8 cellular contexts compared by ENCODE assay signal in the genomic region with DNA sequence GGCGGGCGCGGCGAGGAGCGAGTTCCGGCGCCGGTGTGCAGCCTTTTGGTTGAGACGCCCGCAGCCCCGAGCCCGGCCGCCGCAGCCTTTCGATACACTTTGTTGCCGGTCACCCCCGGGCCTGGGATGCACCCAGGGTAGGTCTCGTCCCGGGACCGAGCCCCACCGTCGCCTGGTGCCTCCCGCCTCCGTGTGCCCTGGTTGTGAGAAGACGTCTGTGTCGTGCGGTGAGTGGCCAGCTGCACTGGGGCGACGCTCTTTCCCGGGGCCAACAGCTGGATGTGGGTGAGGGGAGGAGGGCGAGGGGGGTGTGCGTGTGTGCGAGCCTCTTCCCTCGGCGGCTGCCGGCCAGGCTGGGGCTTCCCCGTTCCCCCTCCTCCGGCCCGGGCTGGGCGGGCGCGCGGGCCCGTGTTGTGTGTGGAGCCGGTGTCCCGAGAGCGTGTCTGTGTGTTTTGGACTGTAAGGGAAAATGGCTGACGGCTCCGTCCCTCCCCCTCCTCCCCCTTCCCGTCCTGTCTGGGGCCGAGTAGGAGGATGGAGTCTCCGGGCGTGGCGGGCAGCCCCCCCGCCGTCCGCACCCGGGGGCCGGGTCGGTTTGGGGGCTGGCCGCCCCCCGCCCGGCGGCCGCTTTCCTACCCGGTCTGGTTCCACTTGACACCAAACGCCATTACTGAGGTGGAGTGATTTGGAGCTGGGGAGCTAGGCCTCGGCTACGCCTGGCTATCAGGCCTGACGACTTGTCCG. TPM values are rescaled to one million over a fixed set of nuclear protein-coding genes. Genes with fewer than 3 reads are reported as not detected.
DNase-seq lines count a peak whose midpoint lies in the region; ATAC-seq and TF ChIP-seq lines count a peak whose summit lies in the region.

No MANE protein-coding gene starts in this region.

- peak overlapping the region; percentile 95 for H3K4me3 ChIP-seq in CD8-positive, alpha-beta T cell (ENCODE audit: low read depth, low read length)
- H3K4me3 ChIP-seq in Loucy (ENCODE audit: low read length, poor library complexity, severe bottlenecking) (peak overlapping the region; percentile 80), liver (ENCODE audit: low read depth in 1 of 3, low read length in 3 of 3) (peak overlapping the region; percentile 89 to 91 (median 91))

- no peaks in the 10 kb centered on the region for H3K27me3 ChIP-seq in CD8-positive, alpha-beta T cell (ENCODE audit: insufficient read depth, low read length)
- H3K27me3 ChIP-seq in Loucy (ENCODE audit: insufficient read depth, low read length, poor library complexity, severe bottlenecking) (no peaks in the 10 kb centered on the region), liver (ENCODE audit: control insufficient read depth in 4 of 4, insufficient read depth in 4 of 4, low read length in 3 of 4) (no peaks in the 10 kb centered on the region)

- H3K9ac ChIP-seq in Loucy (ENCODE audit: low read depth, low read length, poor library complexity, severe bottlenecking) (peak overlapping the region; percentile 96), liver (ENCODE audit: low read depth in 1 of 2, low read length in 2 of 2) (peak overlapping the region; percentile 75 to 79)

- peaks cover 39% of the 10 kb centered on the region for H3K4me1 Mint-ChIP-seq in CD8-positive, alpha-beta T cell (ENCODE audit: low read depth)

- DNase-seq in CD8-positive, alpha-beta T cell = peak in 6 of 7 experiments; percentile 6 to 63 (median 34)
- peak; percentile 14 to 33 for DNase-seq in activated CD4-positive, alpha-beta T cell treated with anti-CD3 and anti-CD28 coated beads for 4 hours
- DNase-seq in dedifferentiated amniotic fluid mesenchymal stem cell (ENCODE audit: extremely low spot score) (peak; percentile 46), NCI-H446 (lab: John Stamatoyannopoulos, UW) (no peak)
- DNase-seq in stimulated activated CD4-positive, alpha-beta T cell treated with anti-CD3 and anti-CD28 coated beads, Interleukin-4, amount 100 ng/mL, for 4 hours = peak; percentile 18 to 21

- intact Hi-C loops in CD8-positive, alpha-beta T cell (cut with DNase I, micrococcal nuclease) = loop anchor here (1.0 to 10.0 kb wide), 8 partner anchors 28 to 991 kb away; partner anchors contain the start of genes MED14 (in 2 of the 2), ATP6AP2 (in 1 of the 2) and BCOR (in 1 of the 2)

- under 1% methylated on average over 71 of the region's 71 CpGs for WGBS in liver

- H3K9me3 Mint-ChIP-seq in CD8-positive, alpha-beta T cell = no peaks in the 10 kb centered on the region

- H3K4me2 ChIP-seq in Loucy (ENCODE audit: low read depth, low read length, poor library complexity, severe bottlenecking) = peak overlapping the region; percentile 87

- H3K4me3 Mint-ChIP-seq in CD8-positive, alpha-beta T cell = peak overlapping the region; percentile 95

- peak overlapping the region; percentile 43; the same call in 1 of the 2 replicates for H2AFZ ChIP-seq in Loucy (ENCODE audit: low read length)

- H3K79me2 ChIP-seq in Loucy (ENCODE audit: insufficient read depth, low read length) = peaks cover 55% of the 10 kb centered on the region

- no peak for TF ChIP-seq CTCF in CD8-positive, alpha-beta T cell (IDR thresholded peaks at IDR 0.05)
- TF ChIP-seq CTCF in Loucy (conservative IDR thresholded peaks at IDR 0.05; ENCODE audit: low read length) (no peak), liver (IDR thresholded peaks at IDR 0.05; ENCODE audit: low read depth, low read length, missing input control) (no peak)

- H3K36me3 Mint-ChIP-seq in CD8-positive, alpha-beta T cell = peaks cover 18% of the 10 kb centered on the region

- POLR2A ChIA-PET in CD8-positive, alpha-beta T cell (lab: Charles Lee) = interaction anchor here (0.6 to 3.7 kb wide), 11 partner anchors 13 to 351 kb away, joined by 3 to 37 read pairs (median 4); partner anchors contain the start of genes DDX3X and MED14

- H3K27me3 Mint-ChIP-seq in CD8-positive, alpha-beta T cell (ENCODE audit: low read depth) = no peaks in the 10 kb centered on the region

- CTCF ChIA-PET in CD8-positive, alpha-beta T cell (lab: Charles Lee) = interaction anchor here (0.9 to 1.3 kb wide), 2 partner anchors 30 to 209 kb away, joined by 3 read pairs; no protein-coding TSS in a partner anchor

- ATAC-seq in CD8-positive, alpha-beta T cell = no peak
- peak; percentile 17 for ATAC-seq in GM19438 (IDR thresholded peaks at IDR 0.05; ENCODE audit: low read depth, unreplicated experiment)

- H3K9me3 ChIP-seq in CD8-positive, alpha-beta T cell (ENCODE audit: low read length) = no peaks in the 10 kb centered on the region
- H3K9me3 ChIP-seq in Loucy (ENCODE audit: insufficient read depth, low read depth, low read length) (no peaks in the 10 kb centered on the region), liver (ENCODE audit: control insufficient read depth in 4 of 4, low read length in 3 of 4) (no peaks in the 10 kb centered on the region)

- no peaks in the 10 kb centered on the region for H3K36me3 ChIP-seq in CD8-positive, alpha-beta T cell (ENCODE audit: insufficient read depth, low read length)
- H3K36me3 ChIP-seq in Loucy (ENCODE audit: insufficient read depth, low read length) (no peaks in the 10 kb centered on the region), liver (ENCODE audit: control insufficient read depth in 4 of 4, insufficient read depth in 3 of 4, low read depth in 1 of 4, low read length in 3 of 4) (no peaks in the 10 kb centered on the region)

- H3K27ac Mint-ChIP-seq in CD8-positive, alpha-beta T cell = peak overlapping the region; percentile 100

- H3K27ac ChIP-seq in CD8-positive, alpha-beta T cell (ENCODE audit: low read depth, low read length) = peak overlapping the region; percentile 100
- peak overlapping the region; percentile 96 to 100 for H3K27ac ChIP-seq in liver (ENCODE audit: low read depth in 1 of 2, low read length in 2 of 2)

- peaks cover 54% of the 10 kb centered on the region for H4K20me1 ChIP-seq in Loucy (ENCODE audit: insufficient read depth, low read length, poor library complexity, severe bottlenecking)

- peaks cover 31% of the 10 kb centered on the region for H3K4me1 ChIP-seq in CD8-positive, alpha-beta T cell (ENCODE audit: insufficient read depth, low read length)
- peaks cover 12% of the 10 kb centered on the region for H3K4me1 ChIP-seq in Loucy (ENCODE audit: insufficient read depth, low read length, poor library complexity, severe bottlenecking)
- H3K4me1 ChIP-seq in liver (ENCODE audit: control insufficient read depth in 4 of 4, insufficient read depth in 4 of 4, low read length in 3 of 4) = peaks cover 1 to 25% (median 17%) of the 10 kb centered on the region in 4 donors

- no peak for TF ChIP-seq RAD21 in liver (IDR thresholded peaks at IDR 0.05)

- H3K9me2 ChIP-seq in Loucy (replicated peaks; ENCODE audit: low read depth, low read length) = no peaks in the 10 kb centered on the region

- no peaks in the 10 kb centered on the region for H3F3A ChIP-seq in Loucy (ENCODE audit: low read depth)

TF ChIP-seq in liver, 16 proteins besides CTCF, POLR2A, EP300 and RAD21:
- TF ChIP-seq HNF4A (conservative IDR thresholded peaks at IDR 0.05) (no peak), REST (IDR thresholded peaks at IDR 0.05) (no peak), EGR1 (IDR thresholded peaks at IDR 0.05; ENCODE audit: low read depth in 2 of 2) (no peak), SP1 (IDR thresholded peaks at IDR 0.05) (no peak)
- TF ChIP-seq, protein P1, sequence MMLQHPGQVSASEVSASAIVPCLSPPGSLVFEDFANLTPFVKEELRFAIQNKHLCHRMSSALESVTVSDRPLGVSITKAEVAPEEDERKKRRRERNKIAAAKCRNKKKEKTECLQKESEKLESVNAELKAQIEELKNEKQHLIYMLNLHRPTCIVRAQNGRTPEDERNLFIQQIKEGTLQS (IDR thresholded peaks at IDR 0.05) = no peak

RNA-seq across cellular contexts. Expression of gene USP9X, which starts 0.8 kb away (rescaled TPM):
- 10 to 100 TPM; 90.3 to 93.2 TPM for total RNA-seq in CD8-positive, alpha-beta T cell
- 100 to 1,000 TPM; 104 to 117 TPM for total RNA-seq in liver
- 10 to 100 TPM; 13.4 to 18.0 TPM for polyA plus RNA-seq in liver

Comparison
In these comparisons a context has a peak if more than half of its experiments do, and no peak if none do; other contexts are left out.
1. DNase-seq: peak in CD8-positive, alpha-beta T cell (6 of 7), activated CD4-positive, alpha-beta T cell treated with anti-CD3 and anti-CD28 coated beads for 4 hours (2 of 2), dedifferentiated amniotic fluid mesenchymal stem cell (single experiment) and stimulated activated CD4-positive, alpha-beta T cell treated with anti-CD3 and anti-CD28 coated beads, Interleukin-4, amount 100 ng/mL, for 4 hours (2 of 2); none in NCI-H446 (0 of 2).
2. Peak in every context shown above with its lines, with median percentiles within 50 percentile points of each other: H3K4me3 ChIP-seq.